1 cellular context compared by ENCODE assay signal in genomic region chr16:81597079-81597658, GRCh38.
TF ChIP-seq lines count a peak whose summit lies in the region.

No MANE protein-coding gene starts in this region.

TF ChIP-seq in K562, 482 proteins besides CTCF, POLR2A, EP300 and RAD21 (continued from another document):
- TF ChIP-seq NKRF (IDR thresholded peaks at IDR 0.05; ENCODE audit: borderline replicate concordance) = no peak
- no peak for TF ChIP-seq EWSR1 (IDR thresholded peaks at IDR 0.05; ENCODE audit: borderline replicate concordance, low read depth, partially characterized antibody)
- TF ChIP-seq BMI1 (IDR thresholded peaks at IDR 0.05; ENCODE audit: low read length) = no peak
